ENCODE assay signal across 17 cellular contexts in the genomic region with DNA sequence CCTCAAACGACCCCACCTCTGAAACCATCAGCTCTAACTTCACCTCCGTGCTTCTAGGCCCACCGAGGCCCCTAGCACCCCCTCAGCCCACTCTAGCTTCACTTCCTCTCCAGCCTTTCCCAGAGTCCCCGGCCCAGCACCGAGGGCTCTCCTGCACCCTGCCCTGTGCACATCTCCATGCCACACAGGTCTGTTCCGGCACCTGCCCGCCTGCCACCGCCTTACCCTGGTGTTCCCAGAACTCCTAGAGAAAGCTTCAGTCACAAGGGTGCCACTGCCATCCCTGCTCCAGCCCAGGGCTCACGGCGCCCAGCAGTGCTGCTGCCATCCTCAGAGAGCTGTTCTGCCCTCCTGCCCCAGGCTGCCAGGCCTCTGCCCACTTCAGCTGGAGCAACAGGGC.
A peak's percentile ranks its signal among the peaks of the same experiment; 100 is the strongest.
DNase-seq lines count a peak whose midpoint lies in the region; ATAC-seq and TF ChIP-seq lines count a peak whose summit lies in the region.
"Had no signal": no experiment of that assay in that cellular context is flagged by ENCODE, and none has a peak within 500 bp of the region (broad histone marks: within the 10 kb centered on the region; RNA-seq: fewer than 3 reads in every experiment).

No MANE protein-coding gene starts in this region.

- ATAC-seq in Panc1, result 0 out of 2 replicates have a peak, but pooled peaks have one; percentile 44
- ATAC-seq in left lobe of liver, result peak; percentile 6
- ATAC-seq in activated naive CD4-positive, alpha-beta T cell treated with anti-CD3 and anti-CD28 coated beads, Interleukin-2, amount 50 U/mL, for 72 hours, result no peak
- ATAC-seq: PC-3 had no signal

- H3K27ac ChIP-seq in BLaER1 treated with 17β-estradiol and CSF1 and Interleukin-3, amounts not matched to agents 10 nM and 100 nM, result no peak overlapping the region; a peak in 1 of 22 replicates
- H3K27ac ChIP-seq in Panc1 (ENCODE audit: low read length) (no peak overlapping the region), sigmoid colon (no peak overlapping the region)
- H3K27ac ChIP-seq: SJCRH30 had no signal

- TF ChIP-seq EP300 in sigmoid colon (IDR thresholded peaks at IDR 0.05), result no peak

- WGBS in sigmoid colon, 2 donors, result 82 to 92% methylated on average over 10 of the region's 10 CpGs

- POLR2A ChIA-PET in Panc1 (lab: Charles Lee), result no interaction called here

- H3K4me2 ChIP-seq in BLaER1 treated with 17β-estradiol and CSF1 and Interleukin-3, amounts not matched to agents 10 nM and 100 nM, result peak overlapping the region in 10 of 11 experiments; percentile 5 to 93 (median 78); a peak in 17 of 22 replicates

- H3K36me3 Mint-ChIP-seq in activated naive CD4-positive, alpha-beta T cell treated with anti-CD3 and anti-CD28 coated beads, Interleukin-2, amount 50 U/mL, for 72 hours, result no peaks in the 10 kb centered on the region

- TF ChIP-seq POLR2A in sigmoid colon (IDR thresholded peaks at IDR 0.05), result no peak

- DNase-seq in Panc1 (ENCODE audit: low read depth, low spot score), result no peak
- DNase-seq in left lobe of liver (ENCODE audit: low spot score), result no peak
- peak; percentile 53 for DNase-seq in sigmoid colon
- no peak for DNase-seq in activated naive CD4-positive, alpha-beta T cell treated with anti-CD3 and anti-CD28 coated beads, Interleukin-2, amount 50 U/mL, for 72 hours (ENCODE audit: low spot score in 2 of 2)
- DNase-seq in stimulated activated CD4-positive, alpha-beta T cell treated with anti-CD3 and anti-CD28 coated beads, Interleukin-4, amount 100 ng/mL, for 4 hours, result no peak
- no peak for DNase-seq in dedifferentiated amniotic fluid mesenchymal stem cell (ENCODE audit: extremely low spot score)
- DNase-seq in HAP-1 (ENCODE audit: low spot score in 2 of 2), result no peak
- DNase-seq: DMS53, HCEC 1CT, KBM-7, NCI-H1436 treated with DMSO at 0.1 percent for 48 hours, NCI-H2029 treated with DMSO at 0.1 percent for 48 hours, NCI-H510A, NCI-H774, PC-3, SJCRH30 had no signal

- 0 out of 22 replicates have a peak overlapping the region, but pooled peaks of 1 of the 11 experiments have one; percentile 24 for H3K9ac ChIP-seq in BLaER1 treated with 17β-estradiol and CSF1 and Interleukin-3, amounts not matched to agents 10 nM and 100 nM

- no peaks in the 10 kb centered on the region for H3K27me3 ChIP-seq in BLaER1 treated with 17β-estradiol and CSF1 and Interleukin-3, amounts not matched to agents 10 nM and 100 nM
- H3K27me3 ChIP-seq in Panc1 (ENCODE audit: control insufficient read depth, insufficient read depth, low read length) (no peaks in the 10 kb centered on the region), sigmoid colon (no peaks in the 10 kb centered on the region), HAP-1 (ENCODE audit: low read depth) (no peaks in the 10 kb centered on the region)
- H3K27me3 ChIP-seq: SJCRH30 had no signal

- H3K4me1 ChIP-seq in BLaER1 treated with 17β-estradiol and CSF1 and Interleukin-3, amounts not matched to agents 10 nM and 100 nM, result peaks cover 6 to 39% (median 28%) of the 10 kb centered on the region in 10 experiments
- H3K4me1 ChIP-seq in Panc1 (ENCODE audit: control insufficient read depth, insufficient read depth, low read length) (no peaks in the 10 kb centered on the region), sigmoid colon (no peaks in the 10 kb centered on the region), HAP-1 (no peaks in the 10 kb centered on the region)

- no peak for TF ChIP-seq CTCF in Panc1 (IDR thresholded peaks at IDR 0.05)
- no peak for TF ChIP-seq CTCF in sigmoid colon (IDR thresholded peaks at IDR 0.05)

- CTCF ChIA-PET in Panc1 (lab: Charles Lee), result no interaction called here

- H3K36me3 ChIP-seq in BLaER1 treated with 17β-estradiol and CSF1 and Interleukin-3, amounts not matched to agents 10 nM and 100 nM, result no peaks in the 10 kb centered on the region
- H3K36me3 ChIP-seq in Panc1 (ENCODE audit: control insufficient read depth, insufficient read depth, low read length) (no peaks in the 10 kb centered on the region), sigmoid colon (no peaks in the 10 kb centered on the region), HAP-1 (replicated peaks) (no peaks in the 10 kb centered on the region)
- H3K36me3 ChIP-seq: SJCRH30 had no signal

- peak overlapping the region in 1 of 2 donors; percentile 79 for H3K27ac Mint-ChIP-seq in activated naive CD4-positive, alpha-beta T cell treated with anti-CD3 and anti-CD28 coated beads, Interleukin-2, amount 50 U/mL, for 72 hours

- intact Hi-C loops in Panc1 (cut with micrococcal nuclease; ENCODE audit: unreplicated experiment), result no loop called here
- intact Hi-C loops in sigmoid colon (cut with DNase I), result no loop called here

- no TSS peak for BruUV-seq in Panc1 (replicated peaks; lab: Mats Ljungman, UMichigan)

- in situ Hi-C loops in Panc1 (cut with HindIII; ENCODE audit: low pct_unique_long_range_greater_than_20kb, low sequenced_read_pairs) (no loop called here), HAP-1 (cut with MboI; ENCODE audit: low sequenced_read_pairs) (no loop called here)

- H4K20me1 ChIP-seq in BLaER1 treated with 17β-estradiol and CSF1 and Interleukin-3, amounts not matched to agents 10 nM and 100 nM, result no peaks in the 10 kb centered on the region

- peaks cover 0 to 14% (median 3%) of the 10 kb centered on the region in 11 experiments; a peak in 7 of 22 replicates for H3K9me3 ChIP-seq in BLaER1 treated with 17β-estradiol and CSF1 and Interleukin-3, amounts not matched to agents 10 nM and 100 nM (replicated peaks in 1 of 11)
- H3K9me3 ChIP-seq in Panc1 (ENCODE audit: control insufficient read depth, insufficient read depth, low read depth, low read length), result no peaks in the 10 kb centered on the region
- H3K9me3 ChIP-seq in sigmoid colon, result no peaks in the 10 kb centered on the region
- no peaks in the 10 kb centered on the region for H3K9me3 ChIP-seq in HAP-1
- H3K9me3 ChIP-seq: SJCRH30 had no signal

- H3K4me3 ChIP-seq in BLaER1 treated with 17β-estradiol and CSF1 and Interleukin-3, amounts not matched to agents 10 nM and 100 nM, result no peak overlapping the region
- H3K4me3 ChIP-seq in Panc1 (ENCODE audit: low read depth in 2 of 2, low read length in 2 of 2) (no peak overlapping the region), sigmoid colon (no peak overlapping the region), HAP-1 (no peak overlapping the region)
- H3K4me3 ChIP-seq: SJCRH30 had no signal

- no peaks in the 10 kb centered on the region for H3K9me3 Mint-ChIP-seq in activated naive CD4-positive, alpha-beta T cell treated with anti-CD3 and anti-CD28 coated beads, Interleukin-2, amount 50 U/mL, for 72 hours

Comparison
In these comparisons a context has a peak if more than half of its experiments do, and no peak if none do; other contexts are left out.
1. ATAC-seq: peak in Panc1 (single experiment) and left lobe of liver (single experiment); none in activated naive CD4-positive, alpha-beta T cell treated with anti-CD3 and anti-CD28 coated beads, Interleukin-2, amount 50 U/mL, for 72 hours (0 of 2).